Comparison of ENCODE assay signal across 2 cellular contexts in the genomic region with DNA sequence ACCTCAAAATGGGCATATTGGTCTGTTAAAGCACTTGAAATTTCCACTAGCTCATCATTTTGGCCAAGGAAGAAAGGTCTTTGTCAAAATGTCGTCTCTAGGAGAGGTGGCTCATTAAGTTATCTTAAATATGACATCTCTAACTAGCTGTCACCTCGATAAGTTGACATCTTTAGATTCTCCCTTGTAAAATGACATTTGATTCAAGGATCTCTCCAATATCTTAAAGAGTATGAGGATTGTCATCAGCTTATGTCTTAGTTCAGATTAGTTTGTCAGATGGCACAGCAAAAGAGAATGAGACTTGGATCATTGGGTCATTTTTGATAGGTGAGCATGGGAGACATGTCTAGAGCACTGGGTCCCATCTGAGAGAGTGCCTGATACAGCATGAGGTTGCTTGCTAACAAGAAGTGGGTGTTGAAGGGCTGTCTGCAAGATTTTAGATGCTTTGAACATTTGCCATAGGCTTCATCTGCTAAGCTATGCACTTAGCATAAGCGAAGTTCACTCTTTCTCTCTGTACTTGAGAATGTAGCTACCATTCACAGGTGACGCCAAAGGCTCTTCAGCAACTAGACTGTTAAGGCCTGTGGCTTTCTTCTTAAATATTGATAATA.
TF ChIP-seq lines count a peak whose summit lies in the region.

No MANE protein-coding gene starts in this region.

TF ChIP-seq in IMR-90, 13 proteins besides CTCF, POLR2A, EP300 and RAD21:
- no peak for TF ChIP-seq SMC3 (IDR thresholded peaks at IDR 0.05; ENCODE audit: low read depth, low read length)
- TF ChIP-seq MXI1 (IDR thresholded peaks at IDR 0.05; ENCODE audit: borderline replicate concordance, low read depth, low read length), result no peak
- TF ChIP-seq, protein P1, sequence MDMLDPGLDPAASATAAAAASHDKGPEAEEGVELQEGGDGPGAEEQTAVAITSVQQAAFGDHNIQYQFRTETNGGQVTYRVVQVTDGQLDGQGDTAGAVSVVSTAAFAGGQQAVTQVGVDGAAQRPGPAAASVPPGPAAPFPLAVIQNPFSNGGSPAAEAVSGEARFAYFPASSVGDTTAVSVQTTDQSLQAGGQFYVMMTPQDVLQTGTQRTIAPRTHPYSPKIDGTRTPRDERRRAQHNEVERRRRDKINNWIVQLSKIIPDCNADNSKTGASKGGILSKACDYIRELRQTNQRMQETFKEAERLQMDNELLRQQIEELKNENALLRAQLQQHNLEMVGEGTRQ (IDR thresholded peaks at IDR 0.05; ENCODE audit: low read depth, low read length), result no peak
- no peak for TF ChIP-seq FOS (IDR thresholded peaks at IDR 0.05; ENCODE audit: low read depth, low read length)
- no peak for TF ChIP-seq CHD1 (IDR thresholded peaks at IDR 0.05; ENCODE audit: low read depth, low read length)

TF ChIP-seq in H1, 55 proteins besides CTCF, POLR2A, EP300 and RAD21:
- no peak for TF ChIP-seq SUZ12 (IDR thresholded peaks at IDR 0.05; ENCODE audit: low read length)
- TF ChIP-seq, protein P2, sequence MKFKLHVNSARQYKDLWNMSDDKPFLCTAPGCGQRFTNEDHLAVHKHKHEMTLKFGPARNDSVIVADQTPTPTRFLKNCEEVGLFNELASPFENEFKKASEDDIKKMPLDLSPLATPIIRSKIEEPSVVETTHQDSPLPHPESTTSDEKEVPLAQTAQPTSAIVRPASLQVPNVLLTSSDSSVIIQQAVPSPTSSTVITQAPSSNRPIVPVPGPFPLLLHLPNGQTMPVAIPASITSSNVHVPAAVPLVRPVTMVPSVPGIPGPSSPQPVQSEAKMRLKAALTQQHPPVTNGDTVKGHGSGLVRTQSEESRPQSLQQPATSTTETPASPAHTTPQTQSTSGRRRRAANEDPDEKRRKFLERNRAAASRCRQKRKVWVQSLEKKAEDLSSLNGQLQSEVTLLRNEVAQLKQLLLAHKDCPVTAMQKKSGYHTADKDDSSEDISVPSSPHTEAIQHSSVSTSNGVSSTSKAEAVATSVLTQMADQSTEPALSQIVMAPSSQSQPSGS (IDR thresholded peaks at IDR 0.05; ENCODE audit: low read length), result no peak
- no peak for TF ChIP-seq SIRT6 (IDR thresholded peaks at IDR 0.05; ENCODE audit: low read length)
- TF ChIP-seq JUN (IDR thresholded peaks at IDR 0.05; ENCODE audit: low read depth, low read length), result no peak
- no peak for TF ChIP-seq SAP30 (IDR thresholded peaks at IDR 0.05; ENCODE audit: insufficient read depth, insufficient replicate concordance, low read length)
- no peak for TF ChIP-seq HDAC6 (IDR thresholded peaks at IDR 0.05; ENCODE audit: low read depth, low read length)
- no peak for TF ChIP-seq POLR2AphosphoS5 (IDR thresholded peaks at IDR 0.05; ENCODE audit: low read depth, low read length)
- TF ChIP-seq SP2 (IDR thresholded peaks at IDR 0.05; ENCODE audit: low read length), result no peak
- no peak for TF ChIP-seq CHD1 (IDR thresholded peaks at IDR 0.05; ENCODE audit: low read depth, low read length)
- TF ChIP-seq FOSL1 (IDR thresholded peaks at IDR 0.05; ENCODE audit: insufficient read depth, low read depth, low read length), result no peak
- TF ChIP-seq CREB1 (IDR thresholded peaks at IDR 0.05), result no peak
